ENCODE assay signal across 10 cellular contexts in genomic region chr1:156815851-156816536, GRCh38. TPM values are rescaled to one million over a fixed set of nuclear protein-coding genes. Genes with fewer than 3 reads are reported as not detected.
DNase-seq lines count a peak whose midpoint lies in the region; ATAC-seq and TF ChIP-seq lines count a peak whose summit lies in the region.
"Had no signal": no experiment of that assay in that cellular context is flagged by ENCODE, and none has a peak within 500 bp of the region (broad histone marks: within the 10 kb centered on the region; RNA-seq: fewer than 3 reads in every experiment).

No MANE protein-coding gene starts in this region.

- no peaks in the 10 kb centered on the region for H3K9me3 ChIP-seq in mesodermal cell (ENCODE audit: control insufficient read depth, low read length)
- no peaks in the 10 kb centered on the region for H3K9me3 ChIP-seq in upper lobe of left lung

- peak overlapping the region; percentile 100 for H3K27ac Mint-ChIP-seq in activated naive CD4-positive, alpha-beta T cell treated with anti-CD3 and anti-CD28 coated beads for 36 hours
- peak overlapping the region; percentile 100 for H3K27ac Mint-ChIP-seq in activated naive CD8-positive, alpha-beta T cell treated with anti-CD3 and anti-CD28 coated beads, Interleukin-2, amount 10 ng/mL, durations not matched to agents 7 days and 5 days

- intact Hi-C loops in activated naive CD4-positive, alpha-beta T cell treated with anti-CD3 and anti-CD28 coated beads for 36 hours (cut with micrococcal nuclease) = loop anchor here (1.0 to 5.0 kb wide), 9 partner anchors 9 to 321 kb away; partner anchors contain the start of genes ETV3, HDGF, ISG20L2 and METTL25B

- no peaks in the 10 kb centered on the region for H3K36me3 ChIP-seq in mesodermal cell (ENCODE audit: control insufficient read depth, insufficient read depth, low read length)
- no peaks in the 10 kb centered on the region for H3K36me3 ChIP-seq in upper lobe of left lung

- no peak for TF ChIP-seq POLR2A in upper lobe of left lung (IDR thresholded peaks at IDR 0.05)

- H3K9me3 Mint-ChIP-seq in activated naive CD4-positive, alpha-beta T cell treated with anti-CD3 and anti-CD28 coated beads for 36 hours = no peaks in the 10 kb centered on the region
- no peaks in the 10 kb centered on the region for H3K9me3 Mint-ChIP-seq in activated naive CD8-positive, alpha-beta T cell treated with anti-CD3 and anti-CD28 coated beads, Interleukin-2, amount 10 ng/mL, durations not matched to agents 7 days and 5 days

- H3K27ac ChIP-seq in mesodermal cell (ENCODE audit: low read depth, low read length, severe bottlenecking) (peak overlapping the region; percentile 1), upper lobe of left lung (peak overlapping the region; percentile 70 to 86 (median 76))

- H3K4me3 ChIP-seq in mesodermal cell (ENCODE audit: extremely low read depth, insufficient read depth, low read length, poor library complexity, severe bottlenecking) (no peak overlapping the region), upper lobe of left lung (peak overlapping the region in 3 of 4 donors; percentile 18 to 53 (median 31))

- no peak for DNase-seq in activated naive CD4-positive, alpha-beta T cell treated with anti-CD3 and anti-CD28 coated beads for 36 hours
- no peak for DNase-seq in activated naive CD4-positive, alpha-beta T cell (lab: John Stamatoyannopoulos, UW)
- no peak for DNase-seq in activated naive CD8-positive, alpha-beta T cell treated with anti-CD3 and anti-CD28 coated beads, Interleukin-2, amount 10 ng/mL, durations not matched to agents 7 days and 5 days
- DNase-seq in upper lobe of left lung (no peak), UCSD-AML1 (lab: John Stamatoyannopoulos, UW; ENCODE audit: unreplicated experiment) (no peak), MV-4-11 (lab: John Stamatoyannopoulos, UW) (no peak), iPS-NIHi11 (ENCODE audit: low spot score) (no peak)
- DNase-seq: NCI-H1092 treated with DMSO at 0.1 percent for 48 hours, SIG-M5 had no signal

- H3K4me1 ChIP-seq in mesodermal cell (ENCODE audit: control insufficient read depth, insufficient read depth, low read length, poor library complexity, severe bottlenecking) (peaks cover 31% of the 10 kb centered on the region), upper lobe of left lung (peaks cover 13 to 20% (median 18%) of the 10 kb centered on the region in 4 donors)

- no peaks in the 10 kb centered on the region for H3K27me3 ChIP-seq in upper lobe of left lung

- peaks cover 54% of the 10 kb centered on the region for H3K36me3 Mint-ChIP-seq in activated naive CD4-positive, alpha-beta T cell treated with anti-CD3 and anti-CD28 coated beads for 36 hours (ENCODE audit: low read depth)
- peaks cover 36% of the 10 kb centered on the region for H3K36me3 Mint-ChIP-seq in activated naive CD8-positive, alpha-beta T cell treated with anti-CD3 and anti-CD28 coated beads, Interleukin-2, amount 10 ng/mL, durations not matched to agents 7 days and 5 days

- peaks cover 52% of the 10 kb centered on the region for H3K4me1 Mint-ChIP-seq in activated naive CD4-positive, alpha-beta T cell treated with anti-CD3 and anti-CD28 coated beads for 36 hours (ENCODE audit: low read depth)
- peaks cover 50% of the 10 kb centered on the region for H3K4me1 Mint-ChIP-seq in activated naive CD8-positive, alpha-beta T cell treated with anti-CD3 and anti-CD28 coated beads, Interleukin-2, amount 10 ng/mL, durations not matched to agents 7 days and 5 days

- no peak for TF ChIP-seq EP300 in upper lobe of left lung (IDR thresholded peaks at IDR 0.05)

- no peak for TF ChIP-seq CTCF in upper lobe of left lung (IDR thresholded peaks at IDR 0.05)

- H3K4me3 Mint-ChIP-seq in activated naive CD4-positive, alpha-beta T cell treated with anti-CD3 and anti-CD28 coated beads for 36 hours = peak overlapping the region; percentile 93
- H3K4me3 Mint-ChIP-seq in activated naive CD8-positive, alpha-beta T cell treated with anti-CD3 and anti-CD28 coated beads, Interleukin-2, amount 10 ng/mL, durations not matched to agents 7 days and 5 days = peak overlapping the region; percentile 90

- POLR2A ChIA-PET in activated naive CD8-positive, alpha-beta T cell treated with anti-CD3 and anti-CD28 coated beads, Interleukin-2, amount 10 ng/mL, durations not matched to agents 7 days and 5 days (lab: Charles Lee) = interaction anchor here (0.7 to 3.3 kb wide), 7 partner anchors 8 to 87 kb away, joined by 3 to 30 read pairs (median 6); partner anchors contain the start of genes INSRR, ISG20L2, METTL25B and MRPL24

- CTCF ChIA-PET in activated naive CD4-positive, alpha-beta T cell treated with anti-CD3 and anti-CD28 coated beads for 36 hours (lab: Charles Lee) = interaction anchor here (1.2 to 3.0 kb wide), 8 partner anchors 20 to 90 kb away, joined by 3 to 13 read pairs (median 4); no protein-coding TSS in a partner anchor

- no peaks in the 10 kb centered on the region for H3K27me3 Mint-ChIP-seq in activated naive CD4-positive, alpha-beta T cell treated with anti-CD3 and anti-CD28 coated beads for 36 hours (ENCODE audit: low read depth)
- no peaks in the 10 kb centered on the region for H3K27me3 Mint-ChIP-seq in activated naive CD8-positive, alpha-beta T cell treated with anti-CD3 and anti-CD28 coated beads, Interleukin-2, amount 10 ng/mL, durations not matched to agents 7 days and 5 days

- 73 to 79% methylated on average over 6 to 12 of the region's 13 CpGs for WGBS in mesodermal cell (ENCODE audit: insufficient coverage in 2 of 2), 2 experiments
- 65 to 66% methylated on average over 10 to 13 of the region's 13 CpGs for WGBS in upper lobe of left lung, 2 donors

- peak; percentile 0 for ATAC-seq in activated naive CD8-positive, alpha-beta T cell treated with anti-CD3 and anti-CD28 coated beads, Interleukin-2, amount 10 ng/mL, durations not matched to agents 7 days and 5 days (ENCODE audit: low read depth)
- ATAC-seq in upper lobe of left lung (ENCODE audit: low FRiP score in 2 of 2) = peak in 1 of 2 donors; percentile 1

RNA-seq across cellular contexts. Expression of gene SH2D2A, which starts 0.7 kb away (rescaled TPM):
- 100 to 1,000 TPM; 134 to 138 TPM for total RNA-seq in activated naive CD4-positive, alpha-beta T cell treated with anti-CD3 and anti-CD28 coated beads for 36 hours
- total RNA-seq in activated naive CD8-positive, alpha-beta T cell treated with anti-CD3 and anti-CD28 coated beads, Interleukin-2, amount 10 ng/mL, durations not matched to agents 7 days and 5 days = 10 to 100 TPM; 86.0 to 89.2 TPM
- polyA plus RNA-seq in mesodermal cell (2013, experiment 1 of 2) = 1.5 TPM
- 1.5 TPM for polyA plus RNA-seq in mesodermal cell (2013, experiment 2 of 2)
- total RNA-seq in upper lobe of left lung = 1 to 10 TPM; 2.3 to 8.4 (median 5.0) TPM

RNA-seq across cellular contexts. Expression of gene INSRR, which starts 42.9 kb away (rescaled TPM):
- total RNA-seq in activated naive CD4-positive, alpha-beta T cell treated with anti-CD3 and anti-CD28 coated beads for 36 hours = not detected
- under 1 TPM; 0.47 to 0.48 TPM for total RNA-seq in activated naive CD8-positive, alpha-beta T cell treated with anti-CD3 and anti-CD28 coated beads, Interleukin-2, amount 10 ng/mL, durations not matched to agents 7 days and 5 days
- 0.18 TPM for polyA plus RNA-seq in mesodermal cell (2013, experiment 1 of 2)
- polyA plus RNA-seq in mesodermal cell (2013, experiment 2 of 2) = 0.10 TPM
- under 1 TPM in 2 of 6 donors, not detected in 4; 0.03 to 0.22 TPM for total RNA-seq in upper lobe of left lung

RNA-seq across cellular contexts. Expression of gene NTRK1, which starts 44.7 kb away (rescaled TPM):
- under 1 TPM in 1 of 2 experiments, not detected in 1; 0.67 TPM for total RNA-seq in activated naive CD4-positive, alpha-beta T cell treated with anti-CD3 and anti-CD28 coated beads for 36 hours
- total RNA-seq in activated naive CD8-positive, alpha-beta T cell treated with anti-CD3 and anti-CD28 coated beads, Interleukin-2, amount 10 ng/mL, durations not matched to agents 7 days and 5 days = 10 to 100 TPM; 13.7 to 13.9 TPM
- polyA plus RNA-seq in mesodermal cell (2013, experiment 1 of 2) = 7.4 TPM
- 6.0 TPM for polyA plus RNA-seq in mesodermal cell (2013, experiment 2 of 2)
- total RNA-seq in upper lobe of left lung = 1 to 10 TPM in 3 of 6 donors, under 1 TPM in 1, not detected in 2; 0.30 to 1.4 (median 1.2) TPM

RNA-seq across cellular contexts. Expression of gene PRCC, which starts 48.7 kb away (rescaled TPM):
- total RNA-seq in activated naive CD4-positive, alpha-beta T cell treated with anti-CD3 and anti-CD28 coated beads for 36 hours = 10 to 100 TPM; 55.2 to 55.8 TPM
- total RNA-seq in activated naive CD8-positive, alpha-beta T cell treated with anti-CD3 and anti-CD28 coated beads, Interleukin-2, amount 10 ng/mL, durations not matched to agents 7 days and 5 days = 10 to 100 TPM; 65.7 to 76.0 TPM
- polyA plus RNA-seq in mesodermal cell (2013, experiment 1 of 2) = 88.8 TPM
- polyA plus RNA-seq in mesodermal cell (2013, experiment 2 of 2) = 79.1 TPM
- 10 to 100 TPM; 36.5 to 52.4 (median 40.8) TPM for total RNA-seq in upper lobe of left lung

Comparison
In these comparisons a context has a peak if more than half of its experiments do, and no peak if none do; other contexts are left out.
1. RNA of gene SH2D2A, which starts 0.7 kb away (total RNA-seq): 134 to 138 TPM in activated naive CD4-positive, alpha-beta T cell treated with anti-CD3 and anti-CD28 coated beads for 36 hours and 86.0 to 89.2 TPM in activated naive CD8-positive, alpha-beta T cell treated with anti-CD3 and anti-CD28 coated beads, Interleukin-2, amount 10 ng/mL, durations not matched to agents 7 days and 5 days; 2.3 to 8.4 TPM in upper lobe of left lung; every median in the first group is over 4 times any median in the second.
2. RNA of gene NTRK1, which starts 44.7 kb away (total RNA-seq): 13.7 to 13.9 TPM in activated naive CD8-positive, alpha-beta T cell treated with anti-CD3 and anti-CD28 coated beads, Interleukin-2, amount 10 ng/mL, durations not matched to agents 7 days and 5 days; 0.30 to 1.4 TPM in upper lobe of left lung and 0.67 TPM in activated naive CD4-positive, alpha-beta T cell treated with anti-CD3 and anti-CD28 coated beads for 36 hours; every median in the first group is over 4 times any median in the second.